27 cellular contexts compared by ENCODE assay signal in genomic region chr17:78694805-78695531, GRCh38.
DNase-seq lines count a peak whose midpoint lies in the region; ATAC-seq, FAIRE-seq and TF ChIP-seq lines count a peak whose summit lies in the region.
"Had no signal": no experiment of that assay in that cellular context is flagged by ENCODE, and none has a peak within 500 bp of the region (broad histone marks: within the 10 kb centered on the region; RNA-seq: fewer than 3 reads in every experiment).

No MANE protein-coding gene starts in this region.

- CTCF ChIA-PET in activated CD8-positive, alpha-beta T cell treated with anti-CD3 and anti-CD28 coated beads for 36 hours (lab: Charles Lee): no interaction called here
- CTCF ChIA-PET in activated CD8-positive, alpha-beta T cell treated with anti-CD3 and anti-CD28 coated beads, Interleukin-2, amount 10 ng/mL, durations not matched to agents 7 days and 5 days (lab: Charles Lee): interaction anchor here (1.1 to 1.2 kb wide), 2 partner anchors 12 to 15 kb away, joined by 3 read pairs; no protein-coding TSS in a partner anchor
- CTCF ChIA-PET in GM12878 (lab: Yijun Ruan, JAX): interaction anchor here (1.0 to 6.0 kb wide), 4 partner anchors 10 to 73 kb away, joined by 3 to 69 read pairs (median 6); no protein-coding TSS in a partner anchor
- CTCF ChIA-PET in HepG2 (lab: Yijun Ruan, JAX; ENCODE audit: low intra/inter-chr PET ratio, low total read pairs): no interaction called here

- RAD21 ChIA-PET in GM12878 (lab: Charles Lee; ENCODE audit: unreplicated experiment): interaction anchor here (0.8 to 4.9 kb wide), 7 partner anchors 8 to 50 kb away, joined by 3 to 52 read pairs (median 12); no protein-coding TSS in a partner anchor

- SMC1A ChIA-PET in GM12878 (lab: Charles Lee; ENCODE audit: uncharacterized antibody, unreplicated experiment): interaction anchor here (1.0 to 6.7 kb wide), 8 partner anchors 8 to 198 kb away, joined by 3 to 98 read pairs (median 4); no protein-coding TSS in a partner anchor

- BruUV-seq in GM12878 (replicated peaks; lab: Mats Ljungman, UMichigan) (no TSS peak), HepG2 (replicated peaks; lab: Mats Ljungman, UMichigan) (no TSS peak)

- H3K4me2 ChIP-seq in GM12878 (ENCODE audit: control insufficient read depth, insufficient read depth) (peak overlapping the region; percentile 80), HepG2 (ENCODE audit: low read depth, low read length) (no peak overlapping the region)
- H3K4me2 ChIP-seq: hepatocyte, KMS-11, SK-N-SH had no signal

- DNase-seq in activated CD8-positive, alpha-beta T cell treated with anti-CD3 and anti-CD28 coated beads for 36 hours: no peak
- DNase-seq in activated CD8-positive, alpha-beta T cell treated with anti-CD3 and anti-CD28 coated beads, Interleukin-2, amount 10 ng/mL, durations not matched to agents 7 days and 5 days: no peak
- DNase-seq in GM20000 (ENCODE audit: low spot score) (peak; percentile 54), GM12878 (ENCODE audit: low read depth, low spot score) (no peak), HepG2 (ENCODE audit: low spot score) (no peak)
- DNase-seq: activated CD4-positive, CD25-positive, alpha-beta regulatory T cell treated with anti-CD3 and anti-CD28 coated beads, Interleukin-2, amount 50 U/mL, for 72 hours; brain microvascular endothelial cell; GM23248; NCI-H1092; NCI-H2029 treated with DMSO at 0.1 percent for 48 hours; NCI-H446 treated with DMSO at 0.1 percent for 48 hours; NK-92 treated with Interleukin-12 subunit alpha and Interleukin-12 subunit beta, amount 100 ng/mL, for 24 hours; right lobe of liver; RPMI8226; SK-N-SH; stimulated activated naive CD4-positive, alpha-beta T cell treated with Interleukin-2 at 50 U/mL for 16 hours; T1000; upper lobe of left lung had no signal

- peaks cover 12% of the 10 kb centered on the region for H3K4me1 Mint-ChIP-seq in activated CD8-positive, alpha-beta T cell treated with anti-CD3 and anti-CD28 coated beads for 36 hours (ENCODE audit: low read depth)
- H3K4me1 Mint-ChIP-seq in activated CD8-positive, alpha-beta T cell treated with anti-CD3 and anti-CD28 coated beads, Interleukin-2, amount 10 ng/mL, durations not matched to agents 7 days and 5 days (ENCODE audit: low read depth): no peaks in the 10 kb centered on the region
- H3K4me1 Mint-ChIP-seq in stimulated activated memory B cell treated with anti-CD40 and anti-IgM and Interleukin-4, amounts not matched to agents 10 μg/mL and 1 μg/mL and 100 μg/mL, for 72 hours: peaks cover 79% of the 10 kb centered on the region

- no peaks in the 10 kb centered on the region for H3K9me3 ChIP-seq in GM12878 (replicated peaks; ENCODE audit: control insufficient read depth, insufficient read depth, low read length)
- H3K9me3 ChIP-seq in HepG2 (ENCODE audit: low read length): no peaks in the 10 kb centered on the region
- H3K9me3 ChIP-seq: right lobe of liver, SK-N-SH, upper lobe of left lung had no signal

- H2AFZ ChIP-seq in GM12878 (ENCODE audit: control insufficient read depth, low read depth, low read length) (no peak overlapping the region), HepG2 (ENCODE audit: low read length) (no peak overlapping the region)
- H2AFZ ChIP-seq: GM23248, hepatocyte had no signal

- in situ Hi-C loops in GM12878 (cut with MboI) (no loop called here), HepG2 (cut with HindIII; ENCODE audit: extremely low pct_ligation_motif_present, low pct_unique_long_range_greater_than_20kb) (no loop called here)

- H3K9me3 Mint-ChIP-seq in activated CD8-positive, alpha-beta T cell treated with anti-CD3 and anti-CD28 coated beads for 36 hours: no peaks in the 10 kb centered on the region
- no peaks in the 10 kb centered on the region for H3K9me3 Mint-ChIP-seq in activated CD8-positive, alpha-beta T cell treated with anti-CD3 and anti-CD28 coated beads, Interleukin-2, amount 10 ng/mL, durations not matched to agents 7 days and 5 days (ENCODE audit: insufficient read depth)
- no peaks in the 10 kb centered on the region for H3K9me3 Mint-ChIP-seq in stimulated activated memory B cell treated with anti-CD40 and anti-IgM and Interleukin-4, amounts not matched to agents 10 μg/mL and 1 μg/mL and 100 μg/mL, for 72 hours

- H3K36me3 ChIP-seq in GM12878 (ENCODE audit: control insufficient read depth in 2 of 2, insufficient read depth in 2 of 2, low read length in 1 of 2) (peaks cover 30 to 66% of the 10 kb centered on the region in 2 experiments), HepG2 (replicated peaks in 1 of 2; ENCODE audit: control insufficient read depth in 1 of 2, insufficient read depth in 2 of 2, low read length in 2 of 2) (peaks cover 15 to 81% of the 10 kb centered on the region in 2 experiments)
- H3K36me3 ChIP-seq: brain microvascular endothelial cell had no signal

- H4K20me1 ChIP-seq in GM12878 (ENCODE audit: control insufficient read depth, insufficient read depth) (no peaks in the 10 kb centered on the region), HepG2 (ENCODE audit: insufficient read depth, low read length) (no peaks in the 10 kb centered on the region)

- ATAC-seq in activated CD8-positive, alpha-beta T cell treated with anti-CD3 and anti-CD28 coated beads for 36 hours: no peak
- ATAC-seq in activated CD8-positive, alpha-beta T cell treated with anti-CD3 and anti-CD28 coated beads, Interleukin-2, amount 10 ng/mL, durations not matched to agents 7 days and 5 days: no peak
- peak; percentile 59 for ATAC-seq in GM12878
- ATAC-seq in stimulated activated memory B cell treated with anti-CD40 and anti-IgM and Interleukin-4, amounts not matched to agents 10 μg/mL and 1 μg/mL and 100 μg/mL, for 72 hours: peak; percentile 67
- no peak for ATAC-seq in HepG2
- ATAC-seq in HG02588 (IDR thresholded peaks at IDR 0.05; ENCODE audit: unreplicated experiment): no peak
- ATAC-seq in HG03521 (IDR thresholded peaks at IDR 0.05; ENCODE audit: unreplicated experiment): no peak
- ATAC-seq: right lobe of liver had no signal

- TF ChIP-seq CTCF in activated CD8-positive, alpha-beta T cell treated with anti-CD3 and anti-CD28 coated beads for 36 hours (IDR thresholded peaks at IDR 0.05): no peak
- TF ChIP-seq CTCF in GM20000 (IDR thresholded peaks at IDR 0.05; ENCODE audit: extremely low read depth, missing control alignments) (no peak), GM12878 (IDR thresholded peaks at IDR 0.05 in 2 of 3, conservative IDR thresholded peaks at IDR 0.05 in 1 of 3; ENCODE audit: control insufficient read depth in 2 of 3, extremely low read depth in 1 of 3, insufficient read depth in 1 of 3, low read depth in 3 of 3, low read length in 3 of 3) (no peak), HepG2 (CRISPR knock-in tag; IDR thresholded peaks at IDR 0.05) (no peak)

- H3K79me2 ChIP-seq in GM12878 (ENCODE audit: control insufficient read depth, insufficient read depth, low read length) (peaks cover 53% of the 10 kb centered on the region), HepG2 (ENCODE audit: insufficient read depth, low read length) (no peaks in the 10 kb centered on the region)
- H3K79me2 ChIP-seq: hepatocyte had no signal

- FAIRE-seq in GM12878 (lab: Jason Lieb, UNC) (peak; percentile 91), HepG2 (lab: Jason Lieb, UNC) (no peak)
- FAIRE-seq: A204.1, endothelial cell of umbilical vein, keratinocyte had no signal

- H3K27me3 Mint-ChIP-seq in activated CD8-positive, alpha-beta T cell treated with anti-CD3 and anti-CD28 coated beads for 36 hours: no peaks in the 10 kb centered on the region
- H3K27me3 Mint-ChIP-seq in activated CD8-positive, alpha-beta T cell treated with anti-CD3 and anti-CD28 coated beads, Interleukin-2, amount 10 ng/mL, durations not matched to agents 7 days and 5 days (ENCODE audit: low read depth): no peaks in the 10 kb centered on the region
- no peaks in the 10 kb centered on the region for H3K27me3 Mint-ChIP-seq in stimulated activated memory B cell treated with anti-CD40 and anti-IgM and Interleukin-4, amounts not matched to agents 10 μg/mL and 1 μg/mL and 100 μg/mL, for 72 hours

- peaks cover 64% of the 10 kb centered on the region for H3K36me3 Mint-ChIP-seq in activated CD8-positive, alpha-beta T cell treated with anti-CD3 and anti-CD28 coated beads for 36 hours (ENCODE audit: low read depth)
- H3K36me3 Mint-ChIP-seq in activated CD8-positive, alpha-beta T cell treated with anti-CD3 and anti-CD28 coated beads, Interleukin-2, amount 10 ng/mL, durations not matched to agents 7 days and 5 days (ENCODE audit: low read depth): peaks cover 70% of the 10 kb centered on the region
- H3K36me3 Mint-ChIP-seq in stimulated activated memory B cell treated with anti-CD40 and anti-IgM and Interleukin-4, amounts not matched to agents 10 μg/mL and 1 μg/mL and 100 μg/mL, for 72 hours: peaks cover 92% of the 10 kb centered on the region

- TF ChIP-seq EP300 in GM12878 (IDR thresholded peaks at IDR 0.05; ENCODE audit: borderline replicate concordance in 1 of 2, control insufficient read depth in 1 of 2, low read depth in 2 of 2, low read length in 2 of 2) (peak; percentile 77 to 83), HepG2 (IDR thresholded peaks at IDR 0.05; ENCODE audit: low read depth in 2 of 2, low read length in 2 of 2) (no peak), HepG2 (CRISPR knock-in tag; IDR thresholded peaks at IDR 0.05; ENCODE audit: borderline replicate concordance) (no peak)

- TF ChIP-seq POLR2A in GM12878 (IDR thresholded peaks at IDR 0.05; ENCODE audit: low read depth, low read length) (peak; percentile 52), HepG2 (IDR thresholded peaks at IDR 0.05; ENCODE audit: insufficient read depth in 1 of 2, low read depth in 2 of 2, low read length in 2 of 2) (no peak)

- peak overlapping the region; percentile 75 for H3K9ac ChIP-seq in GM12878 (ENCODE audit: control insufficient read depth, insufficient read depth, low read length)
- H3K9ac ChIP-seq in HepG2 (ENCODE audit: insufficient read depth, low read depth, low read length): no peak overlapping the region
- H3K9ac ChIP-seq: GM23248, KMS-11, SK-N-SH had no signal

- H3K27ac ChIP-seq in GM12878 (ENCODE audit: control insufficient read depth, insufficient read depth) (peak overlapping the region; percentile 97), HepG2 (ENCODE audit: extremely low read length, insufficient read depth, low read length) (no peak overlapping the region)
- H3K27ac ChIP-seq: brain microvascular endothelial cell, coronary artery, GM23248, hepatocyte, KMS-11, right lobe of liver had no signal

- TF ChIP-seq RAD21 in GM12878 (IDR thresholded peaks at IDR 0.05; ENCODE audit: insufficient read depth, low read depth, low read length) (no peak), HepG2 (CRISPR knock-in tag; IDR thresholded peaks at IDR 0.05) (no peak)

- intact Hi-C loops in activated CD8-positive, alpha-beta T cell treated with anti-CD3 and anti-CD28 coated beads for 36 hours (cut with micrococcal nuclease): no loop called here
- intact Hi-C loops in GM12878 (cut with micrococcal nuclease; ENCODE audit: unreplicated experiment): no loop called here
- intact Hi-C loops in HepG2 (cut with micrococcal nuclease; ENCODE audit: unreplicated experiment): no loop called here

- no peak overlapping the region for H3K4me3 Mint-ChIP-seq in activated CD8-positive, alpha-beta T cell treated with anti-CD3 and anti-CD28 coated beads for 36 hours
- no peak overlapping the region for H3K4me3 Mint-ChIP-seq in activated CD8-positive, alpha-beta T cell treated with anti-CD3 and anti-CD28 coated beads, Interleukin-2, amount 10 ng/mL, durations not matched to agents 7 days and 5 days
- H3K4me3 Mint-ChIP-seq in stimulated activated memory B cell treated with anti-CD40 and anti-IgM and Interleukin-4, amounts not matched to agents 10 μg/mL and 1 μg/mL and 100 μg/mL, for 72 hours: peak overlapping the region; percentile 55

- peak overlapping the region; percentile 67 for H3K27ac Mint-ChIP-seq in activated CD8-positive, alpha-beta T cell treated with anti-CD3 and anti-CD28 coated beads for 36 hours
- no peak overlapping the region for H3K27ac Mint-ChIP-seq in activated CD8-positive, alpha-beta T cell treated with anti-CD3 and anti-CD28 coated beads, Interleukin-2, amount 10 ng/mL, durations not matched to agents 7 days and 5 days
- H3K27ac Mint-ChIP-seq in stimulated activated memory B cell treated with anti-CD40 and anti-IgM and Interleukin-4, amounts not matched to agents 10 μg/mL and 1 μg/mL and 100 μg/mL, for 72 hours: peak overlapping the region; percentile 77

- H3K4me1 ChIP-seq in GM12878 (ENCODE audit: control insufficient read depth, insufficient read depth, low read length) (peaks cover 55% of the 10 kb centered on the region), HepG2 (ENCODE audit: insufficient read depth, low read length) (no peaks in the 10 kb centered on the region)
- H3K4me1 ChIP-seq: right lobe of liver had no signal

- POLR2A ChIA-PET in activated CD8-positive, alpha-beta T cell treated with anti-CD3 and anti-CD28 coated beads for 36 hours (lab: Charles Lee): interaction anchor here (1.2 kb wide), 1 partner anchor 9 kb away, joined by 3 read pairs; no protein-coding TSS in a partner anchor
- POLR2A ChIA-PET in activated CD8-positive, alpha-beta T cell treated with anti-CD3 and anti-CD28 coated beads, Interleukin-2, amount 10 ng/mL, durations not matched to agents 7 days and 5 days (lab: Charles Lee): no interaction called here
- POLR2A ChIA-PET in GM12878 (lab: Charles Lee): interaction anchor here (1.1 to 3.1 kb wide), 4 partner anchors 12 to 55 kb away, joined by 3 to 31 read pairs (median 10); no protein-coding TSS in a partner anchor
- POLR2A ChIA-PET in HepG2 (lab: Yijun Ruan, JAX): no interaction called here

- H3K4me3 ChIP-seq in GM12878 (peak overlapping the region; percentile 47), HepG2 (replicated peaks in 1 of 3; ENCODE audit: insufficient read depth in 1 of 3, low read depth in 2 of 3, low read length in 3 of 3) (no peak overlapping the region)
- H3K4me3 ChIP-seq: coronary artery, GM23248, hepatocyte, right lobe of liver, upper lobe of left lung had no signal

- WGBS in GM12878 (ENCODE audit: insufficient coverage, insufficient replicate concordance, low lambda C conversion rate, missing lambda C conversion rate): 6% methylated on average over 16 of the region's 16 CpGs
- WGBS in HepG2 (ENCODE audit: low lambda C conversion rate): 97% methylated on average over 16 of the region's 16 CpGs

- H3K27me3 ChIP-seq in GM12878 (replicated peaks in 1 of 2; ENCODE audit: control insufficient read depth in 2 of 2, insufficient read depth in 2 of 2, low read length in 1 of 2): no peaks in the 10 kb centered on the region
- no peaks in the 10 kb centered on the region for H3K27me3 ChIP-seq in HepG2 (ENCODE audit: control insufficient read depth in 1 of 2, insufficient read depth in 2 of 2, low read length in 2 of 2)
- H3K27me3 ChIP-seq: brain microvascular endothelial cell, hepatocyte, right lobe of liver, upper lobe of left lung had no signal

Comparison
In these comparisons a context has a peak if more than half of its experiments do, and no peak if none do; other contexts are left out.
1. CTCF ChIA-PET loops: an anchor here in activated CD8-positive, alpha-beta T cell treated with anti-CD3 and anti-CD28 coated beads, Interleukin-2, amount 10 ng/mL, durations not matched to agents 7 days and 5 days (1.1 to 1.2 kb wide) and GM12878 (1.0 to 6.0 kb wide); none called in activated CD8-positive, alpha-beta T cell treated with anti-CD3 and anti-CD28 coated beads for 36 hours and HepG2.
2. POLR2A ChIA-PET loops: an anchor here in activated CD8-positive, alpha-beta T cell treated with anti-CD3 and anti-CD28 coated beads for 36 hours (1.2 kb wide) and GM12878 (1.1 to 3.1 kb wide); none called in activated CD8-positive, alpha-beta T cell treated with anti-CD3 and anti-CD28 coated beads, Interleukin-2, amount 10 ng/mL, durations not matched to agents 7 days and 5 days and HepG2.
3. ATAC-seq: peak in GM12878 (single experiment) and stimulated activated memory B cell treated with anti-CD40 and anti-IgM and Interleukin-4, amounts not matched to agents 10 μg/mL and 1 μg/mL and 100 μg/mL, for 72 hours (single experiment); none in activated CD8-positive, alpha-beta T cell treated with anti-CD3 and anti-CD28 coated beads for 36 hours (single experiment), activated CD8-positive, alpha-beta T cell treated with anti-CD3 and anti-CD28 coated beads, Interleukin-2, amount 10 ng/mL, durations not matched to agents 7 days and 5 days (single experiment), HepG2 (single experiment), HG02588 (single experiment) and HG03521 (single experiment).